Comparison of ENCODE assay signal across 10 cellular contexts in genomic region chr13:79402074-79402635, GRCh38. TPM values are rescaled to one million over a fixed set of nuclear protein-coding genes. Genes with fewer than 3 reads are reported as not detected.
A peak's percentile ranks its signal among the peaks of the same experiment; 100 is the strongest.
DNase-seq lines count a peak whose midpoint lies in the region; ATAC-seq and TF ChIP-seq lines count a peak whose summit lies in the region.
"Had no signal": no experiment of that assay in that cellular context is flagged by ENCODE, and none has a peak within 500 bp of the region (broad histone marks: within the 10 kb centered on the region; RNA-seq: fewer than 3 reads in every experiment).

No MANE protein-coding gene starts in this region.

- peak overlapping the region; percentile 98 for H3K9ac ChIP-seq in iPS-18a (ENCODE audit: low read length)

- POLR2A ChIA-PET in activated CD4-positive, alpha-beta T cell treated with anti-CD3 and anti-CD28 coated beads, Interleukin-2, amount 10 ng/mL, durations not matched to agents 7 days and 5 days (lab: Charles Lee): interaction anchor here (0.7 kb wide), 1 partner anchor 243 kb away, joined by 4 read pairs; no protein-coding TSS in a partner anchor
- POLR2A ChIA-PET in activated CD4-positive, alpha-beta memory T cell treated with anti-CD3 and anti-CD28 coated beads for 36 hours (lab: Charles Lee): interaction anchor here (0.8 to 2.6 kb wide), 4 partner anchors 9 to 82 kb away, joined by 4 to 14 read pairs (median 9); no protein-coding TSS in a partner anchor

- no peak for ATAC-seq in stimulated activated naive CD8-positive, alpha-beta T cell treated with anti-CD3 and anti-CD28 coated beads, Interleukin-15, amount 100 ng/mL, for 72 hours

- no peaks in the 10 kb centered on the region for H3K27me3 ChIP-seq in iPS-18a (ENCODE audit: control insufficient read depth, insufficient read depth, low read length)

- H3K27ac Mint-ChIP-seq in activated CD4-positive, alpha-beta T cell treated with anti-CD3 and anti-CD28 coated beads, Interleukin-2, amount 10 ng/mL, durations not matched to agents 7 days and 5 days: peak overlapping the region; percentile 10
- H3K27ac Mint-ChIP-seq in activated CD4-positive, alpha-beta memory T cell treated with anti-CD3 and anti-CD28 coated beads for 36 hours: peak overlapping the region; percentile 77
- H3K27ac Mint-ChIP-seq in stimulated activated naive CD8-positive, alpha-beta T cell treated with anti-CD3 and anti-CD28 coated beads, Interleukin-15, amount 100 ng/mL, for 72 hours: peak overlapping the region in 1 of 2 donors; percentile 13

- no peak overlapping the region for H3K4me3 Mint-ChIP-seq in activated CD4-positive, alpha-beta T cell treated with anti-CD3 and anti-CD28 coated beads, Interleukin-2, amount 10 ng/mL, durations not matched to agents 7 days and 5 days
- H3K4me3 Mint-ChIP-seq in activated CD4-positive, alpha-beta memory T cell treated with anti-CD3 and anti-CD28 coated beads for 36 hours: no peak overlapping the region
- H3K4me3 Mint-ChIP-seq in stimulated activated naive CD8-positive, alpha-beta T cell treated with anti-CD3 and anti-CD28 coated beads, Interleukin-15, amount 100 ng/mL, for 72 hours: peak overlapping the region; percentile 18 to 53

- H3K36me3 Mint-ChIP-seq in activated CD4-positive, alpha-beta T cell treated with anti-CD3 and anti-CD28 coated beads, Interleukin-2, amount 10 ng/mL, durations not matched to agents 7 days and 5 days (ENCODE audit: low read depth): peaks cover 50% of the 10 kb centered on the region
- H3K36me3 Mint-ChIP-seq in activated CD4-positive, alpha-beta memory T cell treated with anti-CD3 and anti-CD28 coated beads for 36 hours: peaks cover 25% of the 10 kb centered on the region

- no peak for DNase-seq in activated CD4-positive, alpha-beta T cell treated with anti-CD3 and anti-CD28 coated beads, Interleukin-2, amount 10 ng/mL, durations not matched to agents 7 days and 5 days
- DNase-seq in activated CD4-positive, alpha-beta T cell treated with anti-CD3 and anti-CD28 coated beads, Interleukin-2, amount 50 U/mL, for 1 hour: no peak
- no peak for DNase-seq in activated CD4-positive, alpha-beta memory T cell treated with anti-CD3 and anti-CD28 coated beads for 36 hours
- no peak for DNase-seq in stimulated activated naive CD8-positive, alpha-beta T cell treated with anti-CD3 and anti-CD28 coated beads, Interleukin-15, amount 100 ng/mL, for 72 hours
- no peak for DNase-seq in mucosa of gallbladder (ENCODE audit: low spot score)
- DNase-seq in globus pallidus (ENCODE audit: low spot score): no peak
- DNase-seq in GM10266 (ENCODE audit: extremely low spot score): no peak
- DNase-seq: amniotic stem cell, NCI-H1092 had no signal

- H3K27ac ChIP-seq in iPS-18a (ENCODE audit: low read length): no peak overlapping the region

- peaks cover 28% of the 10 kb centered on the region for H3K4me1 ChIP-seq in iPS-18a (ENCODE audit: control insufficient read depth, low read depth, low read length)

- no peaks in the 10 kb centered on the region for H3K27me3 Mint-ChIP-seq in activated CD4-positive, alpha-beta T cell treated with anti-CD3 and anti-CD28 coated beads, Interleukin-2, amount 10 ng/mL, durations not matched to agents 7 days and 5 days
- no peaks in the 10 kb centered on the region for H3K27me3 Mint-ChIP-seq in activated CD4-positive, alpha-beta memory T cell treated with anti-CD3 and anti-CD28 coated beads for 36 hours
- no peaks in the 10 kb centered on the region for H3K27me3 Mint-ChIP-seq in stimulated activated naive CD8-positive, alpha-beta T cell treated with anti-CD3 and anti-CD28 coated beads, Interleukin-15, amount 100 ng/mL, for 72 hours

- H3K4me3 ChIP-seq in iPS-18a (ENCODE audit: low read length): no peak overlapping the region

- H3K9me3 ChIP-seq in iPS-18a (ENCODE audit: control insufficient read depth, low read depth, low read length): no peaks in the 10 kb centered on the region

- CTCF ChIA-PET in activated CD4-positive, alpha-beta T cell treated with anti-CD3 and anti-CD28 coated beads, Interleukin-2, amount 10 ng/mL, durations not matched to agents 7 days and 5 days (lab: Charles Lee): interaction anchor here (0.8 to 1.2 kb wide), 2 partner anchors 11 to 107 kb away, joined by 3 read pairs; no protein-coding TSS in a partner anchor
- CTCF ChIA-PET in activated CD4-positive, alpha-beta memory T cell treated with anti-CD3 and anti-CD28 coated beads for 36 hours (lab: Charles Lee): interaction anchor here (1.1 to 3.5 kb wide), 2 partner anchors 10 to 54 kb away, joined by 4 to 29 read pairs; no protein-coding TSS in a partner anchor

- H3K9me3 Mint-ChIP-seq in activated CD4-positive, alpha-beta T cell treated with anti-CD3 and anti-CD28 coated beads, Interleukin-2, amount 10 ng/mL, durations not matched to agents 7 days and 5 days: peaks cover 1% of the 10 kb centered on the region
- H3K9me3 Mint-ChIP-seq in activated CD4-positive, alpha-beta memory T cell treated with anti-CD3 and anti-CD28 coated beads for 36 hours: no peaks in the 10 kb centered on the region
- no peaks in the 10 kb centered on the region for H3K9me3 Mint-ChIP-seq in stimulated activated naive CD8-positive, alpha-beta T cell treated with anti-CD3 and anti-CD28 coated beads, Interleukin-15, amount 100 ng/mL, for 72 hours

- no peak for TF ChIP-seq CTCF in GM10266 (IDR thresholded peaks at IDR 0.05; ENCODE audit: control insufficient read depth, insufficient read depth, low read depth, missing control alignments)

- H3K4me1 Mint-ChIP-seq in activated CD4-positive, alpha-beta T cell treated with anti-CD3 and anti-CD28 coated beads, Interleukin-2, amount 10 ng/mL, durations not matched to agents 7 days and 5 days: peaks cover 46% of the 10 kb centered on the region
- peaks cover 56% of the 10 kb centered on the region for H3K4me1 Mint-ChIP-seq in activated CD4-positive, alpha-beta memory T cell treated with anti-CD3 and anti-CD28 coated beads for 36 hours (ENCODE audit: low read depth)
- peaks cover 42% of the 10 kb centered on the region for H3K4me1 Mint-ChIP-seq in stimulated activated naive CD8-positive, alpha-beta T cell treated with anti-CD3 and anti-CD28 coated beads, Interleukin-15, amount 100 ng/mL, for 72 hours

- H3K36me3 ChIP-seq in iPS-18a (ENCODE audit: control insufficient read depth, low read depth, low read length): peaks cover 25% of the 10 kb centered on the region

- intact Hi-C loops in activated CD4-positive, alpha-beta memory T cell treated with anti-CD3 and anti-CD28 coated beads for 36 hours (cut with micrococcal nuclease): no loop called here

RNA-seq across cellular contexts. Expression of gene RBM26, which starts 3.9 kb away (rescaled TPM):
- total RNA-seq in activated CD4-positive, alpha-beta T cell treated with anti-CD3 and anti-CD28 coated beads, Interleukin-2, amount 10 ng/mL, durations not matched to agents 7 days and 5 days: 10 to 100 TPM; 55.8 to 69.5 TPM
- total RNA-seq in activated CD4-positive, alpha-beta memory T cell treated with anti-CD3 and anti-CD28 coated beads for 36 hours: 10 to 100 TPM; 54.8 to 57.7 TPM
- 29.7 TPM for total RNA-seq in mucosa of gallbladder

Comparison
In these comparisons a context has a peak if more than half of its experiments do, and no peak if none do; other contexts are left out.
1. H3K4me3 Mint-ChIP-seq: peak in stimulated activated naive CD8-positive, alpha-beta T cell treated with anti-CD3 and anti-CD28 coated beads, Interleukin-15, amount 100 ng/mL, for 72 hours (2 of 2); none in activated CD4-positive, alpha-beta T cell treated with anti-CD3 and anti-CD28 coated beads, Interleukin-2, amount 10 ng/mL, durations not matched to agents 7 days and 5 days (single experiment) and activated CD4-positive, alpha-beta memory T cell treated with anti-CD3 and anti-CD28 coated beads for 36 hours (single experiment).